ENCODE assay signal across 19 cellular contexts in genomic region chr1:245375789-245376188, GRCh38.
"Had no signal": no experiment of that assay in that cellular context is flagged by ENCODE, and none has a peak within 500 bp of the region (broad histone marks: within the 10 kb centered on the region; RNA-seq: fewer than 3 reads in every experiment).

No MANE protein-coding gene starts in this region.

- H3K4me3 Mint-ChIP-seq: activated CD8-positive, alpha-beta memory T cell treated with anti-CD3 and anti-CD28 coated beads, Interleukin-2, amount 10 ng/mL, durations not matched to agents 7 days and 5 days; dendritic cell treated with granulocyte-macrophage colony-stimulating factor and Interleukin-4, amounts not matched to agents 40 ng/mL and 50 ng/mL, for 4 days; immature natural killer cell; natural killer cell treated with Interleukin-12 subunit alpha and Interleukin-12 subunit beta and Interleukin-15 and Interleukin-18, amount 100 ng/mL, for 72 hours; stimulated activated memory B cell treated with anti-CD40 and anti-IgM and Interleukin-4, amounts not matched to agents 10 μg/mL and 1 μg/mL and 100 μg/mL, for 72 hours had no signal

- H3K27ac Mint-ChIP-seq: activated CD8-positive, alpha-beta memory T cell treated with anti-CD3 and anti-CD28 coated beads, Interleukin-2, amount 10 ng/mL, durations not matched to agents 7 days and 5 days; dendritic cell treated with granulocyte-macrophage colony-stimulating factor and Interleukin-4, amounts not matched to agents 40 ng/mL and 50 ng/mL, for 4 days; immature natural killer cell; natural killer cell treated with Interleukin-12 subunit alpha and Interleukin-12 subunit beta and Interleukin-15 and Interleukin-18, amount 100 ng/mL, for 72 hours; stimulated activated memory B cell treated with anti-CD40 and anti-IgM and Interleukin-4, amounts not matched to agents 10 μg/mL and 1 μg/mL and 100 μg/mL, for 72 hours had no signal

- ATAC-seq: activated CD4-positive, CD25-positive, alpha-beta regulatory T cell treated with anti-CD3 and anti-CD28 coated beads, Interleukin-2, amount 50 U/mL, for 24 hours; activated CD8-positive, alpha-beta memory T cell treated with anti-CD3 and anti-CD28 coated beads, Interleukin-2, amount 10 ng/mL, durations not matched to agents 7 days and 5 days; natural killer cell treated with Interleukin-12 subunit alpha and Interleukin-12 subunit beta and Interleukin-15 and Interleukin-18, amount 100 ng/mL, for 72 hours; stimulated activated memory B cell treated with anti-CD40 and anti-IgM and Interleukin-4, amounts not matched to agents 10 μg/mL and 1 μg/mL and 100 μg/mL, for 72 hours had no signal

- H3K27me3 ChIP-seq: right atrium auricular region, tibial nerve had no signal

- H3K27ac ChIP-seq: right atrium auricular region, tibial nerve had no signal

- H3K36me3 Mint-ChIP-seq: activated CD8-positive, alpha-beta memory T cell treated with anti-CD3 and anti-CD28 coated beads, Interleukin-2, amount 10 ng/mL, durations not matched to agents 7 days and 5 days; immature natural killer cell; natural killer cell treated with Interleukin-12 subunit alpha and Interleukin-12 subunit beta and Interleukin-15 and Interleukin-18, amount 100 ng/mL, for 72 hours; stimulated activated memory B cell treated with anti-CD40 and anti-IgM and Interleukin-4, amounts not matched to agents 10 μg/mL and 1 μg/mL and 100 μg/mL, for 72 hours had no signal

- H3K4me3 ChIP-seq: right atrium auricular region, tibial nerve had no signal

- H3K36me3 ChIP-seq: right atrium auricular region, tibial nerve had no signal

- H3K9me3 ChIP-seq: right atrium auricular region, tibial nerve had no signal

- H3K4me1 Mint-ChIP-seq: stimulated activated memory B cell treated with anti-CD40 and anti-IgM and Interleukin-4, amounts not matched to agents 10 μg/mL and 1 μg/mL and 100 μg/mL, for 72 hours had no signal

- H3K4me1 ChIP-seq: right atrium auricular region, tibial nerve had no signal

- DNase-seq: activated CD4-positive, alpha-beta T cell treated with anti-CD3 and anti-CD28 coated beads, Interleukin-2, amount 50 U/mL, for 4 hours; activated CD8-positive, alpha-beta memory T cell treated with anti-CD3 and anti-CD28 coated beads, Interleukin-2, amount 10 ng/mL, durations not matched to agents 7 days and 5 days; activated naive CD4-positive, alpha-beta T cell treated with anti-CD3 and anti-CD28 coated beads, Interleukin-2, amount 50 U/mL, for 16 hours; activated T-cell treated with anti-CD3 and anti-CD28 coated beads, Interleukin-2, amount 50 U/mL, for 1 hour; amniotic stem cell; effector memory CD4-positive, alpha-beta T cell; immature natural killer cell; nucleus accumbens; posterior cingulate gyrus; stimulated activated CD4-positive, alpha-beta T cell treated with anti-CD3 and anti-CD28 coated beads, Interleukin-2, amount 100 ng/mL, for 48 hours; substantia nigra had no signal

- H3K9me3 Mint-ChIP-seq: dendritic cell treated with granulocyte-macrophage colony-stimulating factor and Interleukin-4, amounts not matched to agents 40 ng/mL and 50 ng/mL, for 4 days; immature natural killer cell; natural killer cell treated with Interleukin-12 subunit alpha and Interleukin-12 subunit beta and Interleukin-15 and Interleukin-18, amount 100 ng/mL, for 72 hours; stimulated activated memory B cell treated with anti-CD40 and anti-IgM and Interleukin-4, amounts not matched to agents 10 μg/mL and 1 μg/mL and 100 μg/mL, for 72 hours had no signal

- FAIRE-seq: frontal cortex, TTC549 had no signal
